ENCODE assay signal across 8 cellular contexts in the genomic region with DNA sequence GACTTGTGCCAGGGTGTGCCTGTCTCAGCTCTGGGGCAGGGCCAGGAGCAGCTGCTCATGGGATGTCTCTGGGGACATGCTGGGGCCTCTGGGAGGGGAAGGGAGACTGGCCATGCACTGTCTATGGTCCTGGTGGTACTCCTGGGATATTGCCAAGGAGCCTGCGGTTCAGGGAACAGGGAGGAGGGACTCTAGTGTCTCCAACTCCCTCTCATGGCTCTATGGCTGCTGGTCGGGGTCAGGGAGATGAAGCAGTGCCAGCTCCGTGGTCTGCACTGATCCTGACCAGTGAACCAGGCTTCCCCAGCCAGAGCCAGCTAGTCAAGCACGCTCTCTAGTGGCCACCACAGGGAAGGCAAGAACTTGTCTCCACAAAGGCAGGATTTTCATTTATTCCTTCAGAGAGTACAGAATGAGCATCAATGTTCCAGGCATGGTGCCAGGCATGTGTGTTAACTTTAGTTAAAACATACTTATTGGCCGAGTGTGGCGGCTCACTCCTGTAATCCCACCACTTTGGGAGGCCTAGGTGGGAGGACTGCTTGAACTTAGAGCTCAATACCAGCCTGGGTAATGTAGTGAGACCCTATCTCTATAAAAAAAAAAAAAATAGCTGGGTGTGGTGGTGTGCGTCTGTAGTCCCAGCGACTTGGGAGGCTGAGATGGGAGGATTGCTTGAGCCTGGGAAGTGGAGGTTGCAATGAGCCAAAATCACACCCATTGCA. TPM values are rescaled to one million over a fixed set of nuclear protein-coding genes. Genes with fewer than 3 reads are reported as not detected.
DNase-seq lines count a peak whose midpoint lies in the region; ATAC-seq and TF ChIP-seq lines count a peak whose summit lies in the region.

No MANE protein-coding gene starts in this region.

- TF ChIP-seq POLR2A in adrenal gland (IDR thresholded peaks at IDR 0.05), result peak in 1 of 2 donors; percentile 15

- H3K27me3 ChIP-seq in adrenal gland, result no peaks in the 10 kb centered on the region

- H3K4me1 ChIP-seq in adrenal gland (replicated peaks in 1 of 2), result peaks cover 0 to 6% of the 10 kb centered on the region in 2 donors

- peak; percentile 73 for DNase-seq in NCI-H1694 (lab: John Stamatoyannopoulos, UW)
- DNase-seq in SW 1271 (lab: John Stamatoyannopoulos, UW), result peak; percentile 43 to 72
- DNase-seq in adrenal gland, result peak; percentile 85 to 97 (median 92)
- peak; percentile 93 for DNase-seq in cardiac septum (ENCODE audit: low spot score)
- peak; percentile 57 for DNase-seq in pulmonary artery endothelial cell (ENCODE audit: low read depth, low spot score)

- intact Hi-C loops in adrenal gland (cut with DNase I) (loop anchor here (2.0 to 5.0 kb wide), 2 partner anchors 49 to 50 kb away; no protein-coding TSS in a partner anchor), cardiac septum (cut with DNase I) (loop anchor here (1.0 to 5.0 kb wide), 4 partner anchors 49 to 150 kb away; no protein-coding TSS in a partner anchor)

- 5 to 6% (median 5%) methylated on average over 7 to 8 of the region's 8 CpGs for WGBS in adrenal gland, 4 donors

- no peaks in the 10 kb centered on the region for H3K9me3 ChIP-seq in adrenal gland (replicated peaks in 1 of 3)

- TF ChIP-seq CTCF in GM12874 (IDR thresholded peaks at IDR 0.05; ENCODE audit: insufficient read depth, low read depth, low read length), result peak; percentile 94
- TF ChIP-seq CTCF in adrenal gland (IDR thresholded peaks at IDR 0.05), result peak; percentile 84 to 97 (median 96)

- ATAC-seq in HG03521 (IDR thresholded peaks at IDR 0.05; ENCODE audit: unreplicated experiment) (no peak), HG03108 (IDR thresholded peaks at IDR 0.05; ENCODE audit: unreplicated experiment) (no peak)

- no peak overlapping the region for H3K4me3 ChIP-seq in adrenal gland

- H3K27ac ChIP-seq in adrenal gland, result peak overlapping the region in 1 of 5 donors; percentile 23

- H3K36me3 ChIP-seq in adrenal gland (replicated peaks in 1 of 2), result no peaks in the 10 kb centered on the region

RNA-seq across cellular contexts. Expression of a gene that starts 2.5 kb away (rescaled TPM):
- 1 to 10 TPM; 2.4 to 5.2 (median 3.9) TPM for total RNA-seq in adrenal gland
- 1 to 10 TPM; 1.4 to 6.8 (median 4.8) TPM for polyA plus RNA-seq in adrenal gland
- total RNA-seq in cardiac septum, result 1.1 TPM
- under 0.01 and 0.04 TPM in 2 replicates for total RNA-seq in pulmonary artery endothelial cell

RNA-seq across cellular contexts. Expression of a gene that starts 19.8 kb away (rescaled TPM):
- 1,000 to 10,000 TPM; 1,483 to 5,565 (median 3,595) TPM for total RNA-seq in adrenal gland
- 1,000 to 10,000 TPM; 2,586 to 4,544 (median 2,902) TPM for polyA plus RNA-seq in adrenal gland
- total RNA-seq in cardiac septum, result 3,174 TPM
- 491 and 772 TPM in 2 replicates for total RNA-seq in pulmonary artery endothelial cell

RNA-seq across cellular contexts. Expression of a gene that starts 30.3 kb away (rescaled TPM):
- total RNA-seq in adrenal gland (10 to 100 TPM; 10.9 to 23.7 (median 20.1) TPM), cardiac septum (9.4 TPM), pulmonary artery endothelial cell (0.92 and 1.9 TPM in 2 replicates)
- polyA plus RNA-seq in adrenal gland, result 10 to 100 TPM in 2 of 3 donors, 1 to 10 TPM in 1; 2.7 to 17.4 (median 15.5) TPM

RNA-seq across cellular contexts. Expression of a gene that starts 56.3 kb away (rescaled TPM):
- 100 to 1,000 TPM in 6 of 8 donors, 10 to 100 TPM in 2; 74.5 to 145 (median 112) TPM for total RNA-seq in adrenal gland
- 100 to 1,000 TPM in 2 of 3 donors, 10 to 100 TPM in 1; 98.2 to 175 (median 103) TPM for polyA plus RNA-seq in adrenal gland
- 126 TPM for total RNA-seq in cardiac septum
- total RNA-seq in pulmonary artery endothelial cell, result 180 and 194 TPM in 2 replicates
